1 cellular context compared by ENCODE assay signal in genomic region chr1:36955016-36955415, GRCh38.
TF ChIP-seq lines count a peak whose summit lies in the region.

No MANE protein-coding gene starts in this region.

TF ChIP-seq in H1, 55 proteins besides CTCF, POLR2A, EP300 and RAD21 (continued from another document):
- no peak for TF ChIP-seq ATF2 (IDR thresholded peaks at IDR 0.05; ENCODE audit: low read length)
- TF ChIP-seq SAP30 (IDR thresholded peaks at IDR 0.05; ENCODE audit: insufficient read depth, insufficient replicate concordance, low read length) = no peak
- no peak for TF ChIP-seq MAX (IDR thresholded peaks at IDR 0.05)
- TF ChIP-seq POU5F1 (IDR thresholded peaks at IDR 0.05; ENCODE audit: low read depth, low read length) = no peak
- TF ChIP-seq CHD1 (IDR thresholded peaks at IDR 0.05; ENCODE audit: low read depth, low read length) = no peak
TF ChIP-seq in H1: peak in this region for 0.
